ENCODE assay signal across 14 cellular contexts in the genomic region with DNA sequence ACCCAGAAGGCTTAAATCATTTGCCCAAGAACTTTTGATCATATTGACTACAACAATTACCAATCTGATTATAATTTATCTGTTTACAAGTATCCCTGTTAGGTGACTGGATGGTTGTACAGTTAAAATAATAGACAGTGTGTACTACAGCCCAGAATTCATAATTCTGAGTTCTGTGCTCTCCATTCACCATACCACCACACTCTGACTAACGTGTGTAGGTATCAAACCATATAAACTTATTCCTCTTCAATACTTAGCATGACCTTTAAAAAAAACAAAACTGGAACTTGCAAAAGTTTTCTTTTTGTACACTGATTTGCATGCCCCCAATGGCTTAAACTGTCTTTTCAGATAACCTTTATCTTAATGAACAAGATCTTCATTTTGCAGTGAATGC.
"Had no signal": no experiment of that assay in that cellular context is flagged by ENCODE, and none has a peak within 500 bp of the region (broad histone marks: within the 10 kb centered on the region; RNA-seq: fewer than 3 reads in every experiment).

No MANE protein-coding gene starts in this region.

- H3K9me3 ChIP-seq: right lobe of liver, SJSA1, spleen, thyroid gland had no signal

- H3K27me3 Mint-ChIP-seq: activated naive CD8-positive, alpha-beta T cell treated with anti-CD3 and anti-CD28 coated beads, Interleukin-2, amount 10 ng/mL, durations not matched to agents 7 days and 5 days had no signal

- H3K27me3 ChIP-seq: brain microvascular endothelial cell, foreskin keratinocyte, right lobe of liver, SJSA1, spleen, thyroid gland had no signal

- DNase-seq: activated CD4-positive, alpha-beta T cell treated with anti-CD3 and anti-CD28 coated beads, Interleukin-2, amount 50 U/mL, for 48 hours; activated naive CD8-positive, alpha-beta T cell treated with anti-CD3 and anti-CD28 coated beads, Interleukin-2, amount 10 ng/mL, durations not matched to agents 7 days and 5 days; anterior cingulate cortex; cerebellar nuclear complex; effector CD8-positive, alpha-beta T cell; foreskin keratinocyte; glutamatergic neuron; right lobe of liver; spleen; thyroid gland had no signal

- H3K36me3 ChIP-seq: brain microvascular endothelial cell, SJSA1, thyroid gland had no signal

- H3K4me3 ChIP-seq: right lobe of liver, SJSA1, spleen, thyroid gland had no signal

- ATAC-seq: right lobe of liver had no signal

- FAIRE-seq: urothelium cell line had no signal

- H3K4me3 Mint-ChIP-seq: activated naive CD8-positive, alpha-beta T cell treated with anti-CD3 and anti-CD28 coated beads, Interleukin-2, amount 10 ng/mL, durations not matched to agents 7 days and 5 days; neural crest cell had no signal

- H3K4me1 ChIP-seq: right lobe of liver, SJSA1 had no signal

- H3K9me3 Mint-ChIP-seq: activated naive CD8-positive, alpha-beta T cell treated with anti-CD3 and anti-CD28 coated beads, Interleukin-2, amount 10 ng/mL, durations not matched to agents 7 days and 5 days; neural crest cell had no signal

- H3K27ac ChIP-seq: brain microvascular endothelial cell, foreskin keratinocyte, right lobe of liver, SJSA1, spleen, thyroid gland had no signal
